ENCODE assay signal across 35 cellular contexts in the genomic region with DNA sequence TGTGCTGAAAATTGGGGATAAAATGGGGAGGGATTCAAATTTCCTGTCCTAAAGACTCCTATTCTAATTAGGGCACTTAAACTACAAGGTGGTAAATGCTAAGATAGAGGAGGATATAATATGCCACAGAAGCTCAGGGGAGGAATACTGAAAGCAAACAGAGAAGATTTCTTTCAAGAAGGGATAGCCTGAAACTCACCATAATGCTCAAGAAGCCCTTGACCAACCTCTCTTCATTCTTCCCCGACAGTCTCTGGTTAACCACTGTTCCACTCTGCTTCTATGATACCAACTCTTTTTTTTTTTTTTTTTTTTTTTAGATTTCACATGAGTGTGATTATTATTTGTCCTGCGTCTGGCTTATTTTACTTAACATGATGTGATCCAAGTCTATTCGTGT.
"Had no signal": no experiment of that assay in that cellular context is flagged by ENCODE, and none has a peak within 500 bp of the region (broad histone marks: within the 10 kb centered on the region; RNA-seq: fewer than 3 reads in every experiment).

No MANE protein-coding gene starts in this region.

- H3K27ac ChIP-seq: KMS-11 had no signal

- DNase-seq: Karpas-422, Kasumi-1, KG1, MG63, MM.1S, MV-4-11, NCI-H1048, NCI-H1092, NCI-H1092 treated with DMSO at 0.1 percent for 48 hours, NCI-H1105, NCI-H1105 treated with DMSO at 0.1 percent for 48 hours, NCI-H1417 treated with DMSO at 0.1 percent for 48 hours, NCI-H1436, NCI-H1436 treated with DMSO at 0.1 percent for 48 hours, NCI-H146, NCI-H1694, NCI-H1694 treated with DMSO at 0.1 percent for 48 hours, NCI-H187, NCI-H187 treated with DMSO at 0.1 percent for 48 hours, NCI-H1930, NCI-H2029, NCI-H2029 treated with DMSO at 0.1 percent for 48 hours, NCI-H2081, NCI-H2081 treated with DMSO at 0.1 percent for 48 hours, NCI-H2107, NCI-H2171, NCI-H2171 treated with DMSO at 0.1 percent for 48 hours, NCI-H2227 treated with DMSO at 0.1 percent for 48 hours, NCI-H226, NCI-H345, NCI-H446, NCI-H446 treated with DMSO at 0.1 percent for 48 hours, NCI-H510A, NCI-H510A treated with DMSO at 0.1 percent for 48 hours had no signal

- H3K27me3 ChIP-seq: MG63 had no signal

- H3K4me3 ChIP-seq: MG63 had no signal

- H3K36me3 ChIP-seq: MG63 had no signal

- H3K9ac ChIP-seq: KMS-11 had no signal

- H3K4me2 ChIP-seq: KMS-11 had no signal

- H3K9me3 ChIP-seq: MG63 had no signal
